In genomic region chr5:157578079-157578780, GRCh38 we compare ENCODE assay signal across 18 cellular contexts.
"Had no signal": no experiment of that assay in that cellular context is flagged by ENCODE, and none has a peak within 500 bp of the region (broad histone marks: within the 10 kb centered on the region; RNA-seq: fewer than 3 reads in every experiment).

No MANE protein-coding gene starts in this region.

- DNase-seq: activated CD4-positive, alpha-beta T cell treated with anti-CD3 and anti-CD28 coated beads for 36 hours; activated CD8-positive, alpha-beta memory T cell treated with anti-CD3 and anti-CD28 coated beads, Interleukin-2, amount 50 U/mL, for 4 hours; activated CD8-positive, alpha-beta T cell treated with anti-CD3 and anti-CD28 coated beads, Interleukin-2, amount 10 ng/mL, durations not matched to agents 7 days and 5 days; activated naive CD8-positive, alpha-beta T cell treated with anti-CD3 and anti-CD28 coated beads for 36 hours; activated T-cell treated with anti-CD3 and anti-CD28 coated beads, Interleukin-2, amount 50 U/mL, for 72 hours; amygdala; central memory CD4-positive, alpha-beta T cell; effector CD4-positive, alpha-beta T cell; esophagus squamous epithelium; glutamatergic neuron; left ventricle myocardium inferior; ovary; right lobe of liver; stomach; WERI-Rb-1 had no signal

- H3K27ac Mint-ChIP-seq: activated CD4-positive, alpha-beta T cell treated with anti-CD3 and anti-CD28 coated beads for 36 hours; activated CD8-positive, alpha-beta T cell treated with anti-CD3 and anti-CD28 coated beads, Interleukin-2, amount 10 ng/mL, durations not matched to agents 7 days and 5 days; activated naive CD8-positive, alpha-beta T cell treated with anti-CD3 and anti-CD28 coated beads for 36 hours; activated T-cell treated with anti-CD3 and anti-CD28 coated beads, Interleukin-2, amount 50 U/mL, for 72 hours; brain had no signal

- H3K9me3 Mint-ChIP-seq: activated naive CD8-positive, alpha-beta T cell treated with anti-CD3 and anti-CD28 coated beads for 36 hours; activated T-cell treated with anti-CD3 and anti-CD28 coated beads, Interleukin-2, amount 50 U/mL, for 72 hours had no signal

- H3K27ac ChIP-seq: coronary artery, esophagus squamous epithelium, left ventricle myocardium inferior, ovary, right lobe of liver, stomach, thoracic aorta, WERI-Rb-1 had no signal

- ATAC-seq: activated CD4-positive, alpha-beta T cell treated with anti-CD3 and anti-CD28 coated beads for 36 hours; activated CD8-positive, alpha-beta T cell treated with anti-CD3 and anti-CD28 coated beads, Interleukin-2, amount 10 ng/mL, durations not matched to agents 7 days and 5 days; activated T-cell treated with anti-CD3 and anti-CD28 coated beads, Interleukin-2, amount 50 U/mL, for 72 hours; right lobe of liver had no signal

- H3K27me3 ChIP-seq: ovary, right lobe of liver had no signal

- H3K36me3 ChIP-seq: esophagus squamous epithelium, left ventricle myocardium inferior, ovary, right lobe of liver, stomach, thoracic aorta had no signal

- H3K4me3 Mint-ChIP-seq: activated CD4-positive, alpha-beta T cell treated with anti-CD3 and anti-CD28 coated beads for 36 hours; activated CD8-positive, alpha-beta T cell treated with anti-CD3 and anti-CD28 coated beads, Interleukin-2, amount 10 ng/mL, durations not matched to agents 7 days and 5 days; activated naive CD8-positive, alpha-beta T cell treated with anti-CD3 and anti-CD28 coated beads for 36 hours; activated T-cell treated with anti-CD3 and anti-CD28 coated beads, Interleukin-2, amount 50 U/mL, for 72 hours had no signal

- H3K36me3 Mint-ChIP-seq: brain had no signal

- H3K4me3 ChIP-seq: coronary artery, esophagus squamous epithelium, left ventricle myocardium inferior, ovary, right lobe of liver, stomach, thoracic aorta had no signal

- H3K9me3 ChIP-seq: esophagus squamous epithelium, left ventricle myocardium inferior, ovary, right lobe of liver, stomach, thoracic aorta had no signal
